ENCODE assay signal across 8 cellular contexts in the genomic region with DNA sequence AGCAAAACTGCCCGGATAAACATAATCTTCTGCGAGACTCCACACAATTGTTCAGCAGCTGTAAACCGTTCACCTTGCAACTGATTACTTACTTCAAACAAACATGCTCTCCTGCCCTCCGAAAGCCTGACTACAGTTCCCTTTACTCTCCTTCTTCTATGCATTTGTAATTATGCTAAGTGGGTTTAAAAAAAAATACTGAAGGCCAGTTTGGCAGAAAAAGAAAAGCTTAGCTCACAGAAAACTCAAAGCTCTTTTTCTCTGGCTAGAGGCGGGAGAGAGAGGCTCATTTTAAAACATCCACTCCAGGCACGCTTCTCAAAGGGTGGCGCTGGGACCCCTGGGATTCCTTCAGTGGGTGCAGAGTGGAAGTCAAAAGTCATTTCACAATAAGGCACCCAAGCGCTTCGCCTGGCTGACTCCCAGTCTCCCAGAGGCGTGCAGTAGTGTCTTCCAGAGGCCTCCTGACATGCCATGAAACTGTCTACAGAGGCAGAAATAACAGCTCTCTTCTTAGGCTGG. TPM values are rescaled to one million over a fixed set of nuclear protein-coding genes. Genes with fewer than 3 reads are reported as not detected.
DNase-seq lines count a peak whose midpoint lies in the region; ATAC-seq and TF ChIP-seq lines count a peak whose summit lies in the region.

No MANE protein-coding gene starts in this region.

- H3K9me3 Mint-ChIP-seq in dendritic cell treated with granulocyte-macrophage colony-stimulating factor and Interleukin-4, amounts not matched to agents 40 ng/mL and 50 ng/mL, for 4 days = no peaks in the 10 kb centered on the region

- no peak overlapping the region for H4K8ac ChIP-seq in mesenchymal stem cell (ENCODE audit: low read length)

- CTCF ChIA-PET in AG04449 (lab: Yijun Ruan, JAX) = no interaction called here

- H4K91ac ChIP-seq in mesenchymal stem cell (ENCODE audit: low read length) = no peak overlapping the region

- no peak overlapping the region for H2AK5ac ChIP-seq in mesenchymal stem cell (ENCODE audit: low read length, severe bottlenecking)

- ATAC-seq in HG03045 (IDR thresholded peaks at IDR 0.05; ENCODE audit: unreplicated experiment) (no peak), GM18520 (IDR thresholded peaks at IDR 0.05; ENCODE audit: unreplicated experiment) (no peak)

- peaks cover 1% of the 10 kb centered on the region for H3K79me1 ChIP-seq in mesenchymal stem cell (replicated peaks; ENCODE audit: low read length, poor library complexity, severe bottlenecking)

- H2BK12ac ChIP-seq in mesenchymal stem cell (ENCODE audit: low read length in 2 of 2) = no peak overlapping the region

- no peak overlapping the region for H3K18ac ChIP-seq in mesenchymal stem cell (ENCODE audit: low read depth in 1 of 2, low read length in 2 of 2)

- no peak overlapping the region for H3K14ac ChIP-seq in mesenchymal stem cell (ENCODE audit: low read length in 2 of 2)

- peak overlapping the region; percentile 41 for H3K4me2 ChIP-seq in mesenchymal stem cell (ENCODE audit: low read length, poor library complexity, severe bottlenecking)

- peaks cover 26% of the 10 kb centered on the region for H3K4me1 Mint-ChIP-seq in dendritic cell treated with granulocyte-macrophage colony-stimulating factor and Interleukin-4, amounts not matched to agents 40 ng/mL and 50 ng/mL, for 4 days (ENCODE audit: low read depth)

- peak overlapping the region; percentile 82 for H3K4me3 Mint-ChIP-seq in dendritic cell treated with granulocyte-macrophage colony-stimulating factor and Interleukin-4, amounts not matched to agents 40 ng/mL and 50 ng/mL, for 4 days

- H3K27ac ChIP-seq in mesenchymal stem cell (ENCODE audit: low read length, poor library complexity, severe bottlenecking) (peak overlapping the region; percentile 66), uterus (peak overlapping the region; percentile 84 to 89)

- H3K9ac ChIP-seq in mesenchymal stem cell (ENCODE audit: low read length) = peak overlapping the region; percentile 91

- TF ChIP-seq CTCF in AG04449 (IDR thresholded peaks at IDR 0.05; ENCODE audit: insufficient read depth, low read length, missing control alignments) (no peak), uterus (IDR thresholded peaks at IDR 0.05) (no peak)

- TF ChIP-seq POLR2A in uterus (IDR thresholded peaks at IDR 0.05) = no peak

- H3K4ac ChIP-seq in mesenchymal stem cell (ENCODE audit: low read depth in 1 of 2, low read length in 2 of 2) = no peak overlapping the region

- H3K4me3 ChIP-seq in AG04449 (ENCODE audit: low read depth, low read length) = peak overlapping the region; percentile 43
- peak overlapping the region in 1 of 2 experiments; percentile 75 for H3K4me3 ChIP-seq in mesenchymal stem cell (ENCODE audit: insufficient read depth in 1 of 2, low read depth in 1 of 2, low read length in 2 of 2)
- peak overlapping the region; percentile 9 to 77 for H3K4me3 ChIP-seq in uterus

- intact Hi-C loops in dendritic cell treated with granulocyte-macrophage colony-stimulating factor and Interleukin-4, amounts not matched to agents 40 ng/mL and 50 ng/mL, for 4 days (cut with micrococcal nuclease) = loop anchor here (5.0 kb wide), 2 partner anchors 78 to 93 kb away; no protein-coding TSS in a partner anchor
- intact Hi-C loops in uterus (cut with DNase I; ENCODE audit: low total_unique reads) = no loop called here

- H3K36me3 ChIP-seq in mesenchymal stem cell (ENCODE audit: control insufficient read depth in 1 of 2, insufficient read depth in 2 of 2, low read depth in 1 of 2, low read length in 2 of 2) (peaks cover 5 to 12% of the 10 kb centered on the region in 2 experiments), uterus (no peaks in the 10 kb centered on the region)

- POLR2A ChIA-PET in AG04449 (lab: Yijun Ruan, JAX) = no interaction called here

- H2BK5ac ChIP-seq in mesenchymal stem cell (ENCODE audit: low read depth, low read length, poor library complexity, severe bottlenecking) = no peak overlapping the region

- no peak overlapping the region for H3K23ac ChIP-seq in mesenchymal stem cell (ENCODE audit: low read length in 2 of 2)

- peaks cover 16% of the 10 kb centered on the region for H3K36me3 Mint-ChIP-seq in dendritic cell treated with granulocyte-macrophage colony-stimulating factor and Interleukin-4, amounts not matched to agents 40 ng/mL and 50 ng/mL, for 4 days (ENCODE audit: low read depth)

- WGBS in mesenchymal stem cell = 6% methylated on average over 8 of the region's 10 CpGs

- H2BK15ac ChIP-seq in mesenchymal stem cell (ENCODE audit: low read depth, poor library complexity, severe bottlenecking) = no peak overlapping the region

- H3K9me3 ChIP-seq in mesenchymal stem cell (ENCODE audit: control insufficient read depth, low read length) (no peaks in the 10 kb centered on the region), uterus (no peaks in the 10 kb centered on the region)

- DNase-seq in AG04449 (ENCODE audit: low read depth, low spot score) = no peak
- peak; percentile 74 for DNase-seq in KBM-7
- peak; percentile 59 for DNase-seq in mesenchymal stem cell
- DNase-seq in uterus = no peak
- DNase-seq in NCI-H1417 (lab: John Stamatoyannopoulos, UW) = no peak

- no peaks in the 10 kb centered on the region for H3K27me3 Mint-ChIP-seq in dendritic cell treated with granulocyte-macrophage colony-stimulating factor and Interleukin-4, amounts not matched to agents 40 ng/mL and 50 ng/mL, for 4 days

- H3K27me3 ChIP-seq in mesenchymal stem cell (ENCODE audit: control insufficient read depth in 1 of 2, insufficient read depth in 1 of 2, low read length in 2 of 2) = no peaks in the 10 kb centered on the region
- H3K27me3 ChIP-seq in uterus = no peaks in the 10 kb centered on the region

- H3K4me1 ChIP-seq in mesenchymal stem cell (ENCODE audit: control insufficient read depth, insufficient read depth, low read depth, low read length) = peaks cover 18% of the 10 kb centered on the region
- no peaks in the 10 kb centered on the region for H3K4me1 ChIP-seq in uterus

- H3K27ac Mint-ChIP-seq in dendritic cell treated with granulocyte-macrophage colony-stimulating factor and Interleukin-4, amounts not matched to agents 40 ng/mL and 50 ng/mL, for 4 days = peak overlapping the region; percentile 87

- in situ Hi-C loops in KBM-7 (cut with MboI; ENCODE audit: low pct_unique_long_range_greater_than_20kb, low sequenced_read_pairs) = no loop called here

- no peak overlapping the region for H2BK120ac ChIP-seq in mesenchymal stem cell (ENCODE audit: low read depth, low read length)

- no peak overlapping the region for H2AFZ ChIP-seq in mesenchymal stem cell (ENCODE audit: low read depth, low read length)

RNA-seq across cellular contexts. Expression of gene DHRSX, which starts 1.9 kb away (rescaled TPM):
- polyA plus RNA-seq in mesenchymal stem cell (2013, experiment 1 of 2) = 30.6 TPM
- 31.1 TPM for polyA plus RNA-seq in mesenchymal stem cell (2013, experiment 2 of 2)
- 10 to 100 TPM in 2 of 4 donors, 1 to 10 TPM in 2; 4.4 to 23.8 (median 11.3) TPM for total RNA-seq in uterus

RNA-seq across cellular contexts. Expression of gene ZBED1, which starts 1.9 kb away (rescaled TPM):
- polyA plus RNA-seq in mesenchymal stem cell (2013, experiment 1 of 2) = 13.8 TPM
- 14.2 TPM for polyA plus RNA-seq in mesenchymal stem cell (2013, experiment 2 of 2)
- total RNA-seq in uterus = 10 to 100 TPM; 15.6 to 39.2 (median 22.1) TPM

Comparison
In these comparisons a context has a peak if more than half of its experiments do, and no peak if none do; other contexts are left out.
1. DNase-seq: peak in KBM-7 (single experiment) and mesenchymal stem cell (single experiment); none in AG04449 (single experiment), uterus (0 of 2) and NCI-H1417 (0 of 3).